31 cellular contexts compared by ENCODE assay signal in genomic region chr6:18392346-18392877, GRCh38. TPM values are rescaled to one million over a fixed set of nuclear protein-coding genes. Genes with fewer than 3 reads are reported as not detected.
A peak's percentile ranks its signal among the peaks of the same experiment; 100 is the strongest.
DNase-seq lines count a peak whose midpoint lies in the region; ATAC-seq, FAIRE-seq and TF ChIP-seq lines count a peak whose summit lies in the region.
"Had no signal": no experiment of that assay in that cellular context is flagged by ENCODE, and none has a peak within 500 bp of the region (broad histone marks: within the 10 kb centered on the region; RNA-seq: fewer than 3 reads in every experiment).

No MANE protein-coding gene starts in this region.

- TF ChIP-seq RAD21 in SK-N-SH (IDR thresholded peaks at IDR 0.05; ENCODE audit: low read length): no peak

- no peak for DNase-seq in SK-N-SH
- peak; percentile 29 for DNase-seq in OCI-M1 (lab: John Stamatoyannopoulos, UW)
- no peak for DNase-seq in foreskin keratinocyte
- no peak for DNase-seq in type B pancreatic cell (ENCODE audit: extremely low spot score, unreplicated experiment)
- DNase-seq in GM12891 (ENCODE audit: insufficient read length, low spot score): no peak
- no peak for DNase-seq in foreskin melanocyte
- DNase-seq: 8988T; activated CD4-positive, alpha-beta T cell treated with anti-CD3 and anti-CD28 coated beads, Interleukin-2, amount 50 U/mL, for 4 hours; activated CD8-positive, alpha-beta memory T cell treated with anti-CD3 and anti-CD28 coated beads, Interleukin-2, amount 10 ng/mL, durations not matched to agents 7 days and 5 days; activated gamma-delta T cell; activated T-cell treated with anti-CD3 and anti-CD28 coated beads, Interleukin-2, amount 50 U/mL, for 4 hours; colonic mucosa; DND-41; effector memory CD4-positive, alpha-beta T cell; GM23248; KG1; midbrain; MM.1S; natural killer cell; NCI-H1417; NCI-H2081 treated with DMSO at 0.1 percent for 48 hours; NCI-H226; RPMI8226; stimulated activated naive CD4-positive, alpha-beta T cell had no signal

- H3K9me2 ChIP-seq in SK-N-SH: no peaks in the 10 kb centered on the region

- H3K9me3 Mint-ChIP-seq in type B pancreatic cell: no peaks in the 10 kb centered on the region
- H3K9me3 Mint-ChIP-seq: activated T-cell treated with anti-CD3 and anti-CD28 coated beads, Interleukin-2, amount 50 U/mL, for 4 hours; natural killer cell; T-helper 1 cell treated with Interleukin-12 subunit alpha and Interleukin-12 subunit beta and Interleukin-4 antibody, amounts not matched to agents 30 μg/mL and 1 μg/mL, for 36 hours had no signal

- no peak for TF ChIP-seq POLR2A in GM12891 (IDR thresholded peaks at IDR 0.05; ENCODE audit: low read depth, low read length)

- peaks cover 1 to 22% of the 10 kb centered on the region in 2 experiments for H3K4me1 ChIP-seq in SK-N-SH (ENCODE audit: control insufficient read depth in 1 of 2, insufficient read depth in 2 of 2, low read depth in 1 of 2, low read length in 1 of 2)
- peaks cover 32% of the 10 kb centered on the region for H3K4me1 ChIP-seq in foreskin keratinocyte
- H3K4me1 ChIP-seq: colonic mucosa had no signal

- TF ChIP-seq CTCF in SK-N-SH (IDR thresholded peaks at IDR 0.05) (peak; percentile 11; the same call in 1 of the 2 replicates), foreskin keratinocyte (conservative IDR thresholded peaks at IDR 0.05) (peak; percentile 42), type B pancreatic cell (conservative IDR thresholded peaks at IDR 0.05) (peak; percentile 43)

- no peak for FAIRE-seq in GM12891 (lab: Jason Lieb, UNC)
- FAIRE-seq: HTR-8/SVneo had no signal

- H3K4me3 Mint-ChIP-seq in type B pancreatic cell: no peak overlapping the region
- H3K4me3 Mint-ChIP-seq: activated CD8-positive, alpha-beta memory T cell treated with anti-CD3 and anti-CD28 coated beads, Interleukin-2, amount 10 ng/mL, durations not matched to agents 7 days and 5 days; activated T-cell treated with anti-CD3 and anti-CD28 coated beads, Interleukin-2, amount 50 U/mL, for 4 hours; natural killer cell; T-helper 1 cell treated with Interleukin-12 subunit alpha and Interleukin-12 subunit beta and Interleukin-4 antibody, amounts not matched to agents 30 μg/mL and 1 μg/mL, for 36 hours had no signal

- POLR2A ChIA-PET in SK-N-SH (lab: Yijun Ruan, JAX): no interaction called here

- H3F3A ChIP-seq in SK-N-SH (replicated peaks; ENCODE audit: insufficient read depth): peaks cover 18% of the 10 kb centered on the region

- H3K79me2 ChIP-seq in SK-N-SH (ENCODE audit: insufficient read depth): peaks cover 4% of the 10 kb centered on the region; the same call in 1 of the 2 replicates

- TF ChIP-seq EP300 in SK-N-SH (IDR thresholded peaks at IDR 0.05; ENCODE audit: borderline replicate concordance in 1 of 2, low read depth in 1 of 2, low read length in 1 of 2): no peak

- CTCF ChIA-PET in SK-N-SH (lab: Yijun Ruan, JAX): no interaction called here

- H3K4me2 ChIP-seq in SK-N-SH: no peak overlapping the region

- ATAC-seq in SK-N-SH treated with all-trans-retinoic acid at 6 μM for 48 hours (no peak), foreskin keratinocyte (no peak), HG02623 (IDR thresholded peaks at IDR 0.05; ENCODE audit: unreplicated experiment) (no peak)
- ATAC-seq: activated CD8-positive, alpha-beta memory T cell treated with anti-CD3 and anti-CD28 coated beads, Interleukin-2, amount 10 ng/mL, durations not matched to agents 7 days and 5 days; activated T-cell treated with anti-CD3 and anti-CD28 coated beads, Interleukin-2, amount 50 U/mL, for 4 hours; esophagus mucosa; natural killer cell had no signal

- H3K36me3 Mint-ChIP-seq in type B pancreatic cell: no peaks in the 10 kb centered on the region
- H3K36me3 Mint-ChIP-seq: activated CD8-positive, alpha-beta memory T cell treated with anti-CD3 and anti-CD28 coated beads, Interleukin-2, amount 10 ng/mL, durations not matched to agents 7 days and 5 days; natural killer cell had no signal

- peaks cover 13% of the 10 kb centered on the region for H3K4me1 Mint-ChIP-seq in type B pancreatic cell (ENCODE audit: unreplicated experiment)

- no peak overlapping the region for H3K4me3 ChIP-seq in SK-N-SH (ENCODE audit: low read depth in 2 of 2, low read length in 1 of 2)
- H3K4me3 ChIP-seq: ascending aorta, colonic mucosa, GM23248, suprapubic skin had no signal

- no peaks in the 10 kb centered on the region for H4K20me1 ChIP-seq in SK-N-SH (ENCODE audit: insufficient read depth)

- WGBS in SK-N-SH (ENCODE audit: low lambda C conversion rate): 69% methylated on average over 2 of the region's 2 CpGs

- no peak overlapping the region for H3K27ac ChIP-seq in SK-N-SH (ENCODE audit: low read depth in 2 of 2, low read length in 1 of 2)
- no peak overlapping the region for H3K27ac ChIP-seq in foreskin keratinocyte
- H3K27ac ChIP-seq: ascending aorta, colonic mucosa, GM23248, suprapubic skin had no signal

- no peaks in the 10 kb centered on the region for H3K9me3 ChIP-seq in SK-N-SH
- H3K9me3 ChIP-seq: ascending aorta, colonic mucosa, suprapubic skin had no signal

- H3K9ac ChIP-seq in SK-N-SH: no peak overlapping the region
- H3K9ac ChIP-seq: GM23248 had no signal

- 0 out of 2 replicates have a peak overlapping the region, but pooled peaks have one; percentile 29 for H2AFZ ChIP-seq in SK-N-SH (ENCODE audit: low read depth)
- H2AFZ ChIP-seq: GM23248 had no signal

- peaks cover 9% of the 10 kb centered on the region for H3K27me3 Mint-ChIP-seq in type B pancreatic cell

- no peaks in the 10 kb centered on the region for H3K27me3 ChIP-seq in SK-N-SH (ENCODE audit: insufficient read depth)
- H3K27me3 ChIP-seq in foreskin keratinocyte: no peaks in the 10 kb centered on the region
- H3K27me3 ChIP-seq: ascending aorta, colonic mucosa, suprapubic skin had no signal

- no peaks in the 10 kb centered on the region for H3K36me3 ChIP-seq in SK-N-SH (replicated peaks in 1 of 2; ENCODE audit: control insufficient read depth in 1 of 2, insufficient read depth in 2 of 2, low read length in 1 of 2)
- H3K36me3 ChIP-seq: ascending aorta, colonic mucosa, suprapubic skin had no signal

- no peak overlapping the region for H3K27ac Mint-ChIP-seq in type B pancreatic cell
- H3K27ac Mint-ChIP-seq: activated CD8-positive, alpha-beta memory T cell treated with anti-CD3 and anti-CD28 coated beads, Interleukin-2, amount 10 ng/mL, durations not matched to agents 7 days and 5 days; natural killer cell; T-helper 1 cell treated with Interleukin-12 subunit alpha and Interleukin-12 subunit beta and Interleukin-4 antibody, amounts not matched to agents 30 μg/mL and 1 μg/mL, for 36 hours had no signal

TF ChIP-seq in SK-N-SH, 30 proteins besides CTCF, POLR2A, EP300 and RAD21 (continues in another document):
- no peak for TF ChIP-seq JUND (IDR thresholded peaks at IDR 0.05)
- TF ChIP-seq TCF12 (IDR thresholded peaks at IDR 0.05): no peak
- no peak for TF ChIP-seq ELF1 (IDR thresholded peaks at IDR 0.05)
- TF ChIP-seq GATA2 (CRISPR knock-in tag; IDR thresholded peaks at IDR 0.05): no peak
- no peak for TF ChIP-seq YY1 (IDR thresholded peaks at IDR 0.05; ENCODE audit: low read depth)
- no peak for TF ChIP-seq FOSL2 (IDR thresholded peaks at IDR 0.05; ENCODE audit: borderline replicate concordance, low read depth)
- no peak for TF ChIP-seq RCOR1 (IDR thresholded peaks at IDR 0.05; ENCODE audit: low read length)

TF ChIP-seq in SK-N-SH treated with all-trans-retinoic acid at 6 μM for 48 hours, 23 proteins besides CTCF, POLR2A, EP300 and RAD21 (continues in another document):
- TF ChIP-seq CSDC2 (CRISPR knock-in tag; IDR thresholded peaks at IDR 0.05): no peak
- TF ChIP-seq BACH2 (CRISPR knock-in tag; IDR thresholded peaks at IDR 0.05; ENCODE audit: borderline replicate concordance): no peak
- TF ChIP-seq OSR1 (CRISPR knock-in tag; IDR thresholded peaks at IDR 0.05): no peak
- TF ChIP-seq GLIS3 (CRISPR knock-in tag; IDR thresholded peaks at IDR 0.05): no peak
- no peak for TF ChIP-seq ARNTL (CRISPR knock-in tag; IDR thresholded peaks at IDR 0.05; ENCODE audit: borderline replicate concordance, low read depth)
- TF ChIP-seq ISL1 (CRISPR knock-in tag; IDR thresholded peaks at IDR 0.05): no peak
- TF ChIP-seq ZC3H10 (CRISPR knock-in tag; IDR thresholded peaks at IDR 0.05): no peak
- TF ChIP-seq ZNF565 (CRISPR knock-in tag; conservative IDR thresholded peaks at IDR 0.05; ENCODE audit: low read depth): no peak

TF ChIP-seq in GM12891, 5 proteins besides CTCF, POLR2A, EP300 and RAD21:
- TF ChIP-seq PAX5 (IDR thresholded peaks at IDR 0.05; ENCODE audit: insufficient read depth, low read length, severe bottlenecking) (no peak), POLR2AphosphoS5 (IDR thresholded peaks at IDR 0.05; ENCODE audit: low read depth, low read length) (no peak), POU2F2 (IDR thresholded peaks at IDR 0.05; ENCODE audit: low read depth, low read length) (no peak), SPI1 (IDR thresholded peaks at IDR 0.05; ENCODE audit: low read depth, low read length) (no peak), TAF1 (IDR thresholded peaks at IDR 0.05; ENCODE audit: low read depth, low read length) (no peak)

RNA-seq across cellular contexts. Expression of gene RNF144B, which starts 5.3 kb away (rescaled TPM):
- polyA plus RNA-seq in SK-N-SH (2012; rRNA removed) (1.2 and 1.8 TPM in 2 replicates), foreskin keratinocyte (5.7 and 6.7 TPM in 2 replicates)
- 1.6 and 2.0 TPM in 2 replicates for polyA plus RNA-seq in SK-N-SH (2012; cell fraction: cytosol; rRNA removed)
- 2.0 and 3.7 TPM in 2 replicates for polyA plus RNA-seq in SK-N-SH (2012; cell fraction: nucleus; rRNA removed)
- total RNA-seq in foreskin keratinocyte (17.5 and 18.0 TPM in 2 replicates), type B pancreatic cell (ENCODE audit: low replicate concordance) (10.8 and 19.4 TPM in 2 replicates)
- polyA plus RNA-seq in GM12891 (2012; ENCODE audit: low read depth, missing spikeins): 0.08 TPM
